Comparison of ENCODE assay signal across 19 cellular contexts in genomic region chr6:90818163-90818562, GRCh38.
A peak's percentile ranks its signal among the peaks of the same experiment; 100 is the strongest.
DNase-seq lines count a peak whose midpoint lies in the region; ATAC-seq and TF ChIP-seq lines count a peak whose summit lies in the region.
"Had no signal": no experiment of that assay in that cellular context is flagged by ENCODE, and none has a peak within 500 bp of the region (broad histone marks: within the 10 kb centered on the region; RNA-seq: fewer than 3 reads in every experiment).

No MANE protein-coding gene starts in this region.

- H3K27me3 Mint-ChIP-seq in MCF 10A (ENCODE audit: insufficient read depth, unreplicated experiment) (no peaks in the 10 kb centered on the region), WTC11 (ENCODE audit: low read depth) (peaks cover 4% of the 10 kb centered on the region; the same call in 1 of the 2 replicates), neural progenitor cell (ENCODE audit: insufficient read depth, low read depth) (peaks cover 5% of the 10 kb centered on the region)

- H3K4me3 Mint-ChIP-seq in MCF 10A (ENCODE audit: unreplicated experiment), result no peak overlapping the region
- H3K4me3 Mint-ChIP-seq in WTC11, result no peak overlapping the region
- H3K4me3 Mint-ChIP-seq in neural progenitor cell, result no peak overlapping the region
- H3K4me3 Mint-ChIP-seq: CD4-positive, CD25-positive, alpha-beta regulatory T cell had no signal

- no peaks in the 10 kb centered on the region for H3K4me1 Mint-ChIP-seq in MCF 10A (ENCODE audit: insufficient read depth, unreplicated experiment)
- peaks cover 3% of the 10 kb centered on the region; the same call in 1 of the 2 replicates for H3K4me1 Mint-ChIP-seq in WTC11
- H3K4me1 Mint-ChIP-seq in neural progenitor cell, result peaks cover 4% of the 10 kb centered on the region
- H3K4me1 Mint-ChIP-seq: CD4-positive, CD25-positive, alpha-beta regulatory T cell had no signal

- H3K36me3 Mint-ChIP-seq in MCF 10A (ENCODE audit: insufficient read depth, unreplicated experiment), result no peaks in the 10 kb centered on the region
- H3K36me3 Mint-ChIP-seq in WTC11, result peaks cover 14% of the 10 kb centered on the region
- H3K36me3 Mint-ChIP-seq in neural progenitor cell, result no peaks in the 10 kb centered on the region
- H3K36me3 Mint-ChIP-seq: CD4-positive, CD25-positive, alpha-beta regulatory T cell had no signal

- no peak overlapping the region for H3K4me3 ChIP-seq in breast epithelium
- H3K4me3 ChIP-seq in neural progenitor cell, result no peak overlapping the region
- H3K4me3 ChIP-seq in tibial nerve, result no peak overlapping the region

- no peaks in the 10 kb centered on the region for H3K79me2 ChIP-seq in neural progenitor cell (ENCODE audit: low read depth)

- no peak overlapping the region for H3K4me2 ChIP-seq in neural progenitor cell
- H3K4me2 ChIP-seq: KMS-11 had no signal

- H3K9me3 ChIP-seq in breast epithelium, result peaks cover 0 to 11% of the 10 kb centered on the region in 2 donors
- H3K9me3 ChIP-seq in neural progenitor cell (ENCODE audit: low read depth), result no peaks in the 10 kb centered on the region
- peaks cover 0 to 17% (median 0%) of the 10 kb centered on the region in 4 donors for H3K9me3 ChIP-seq in tibial nerve
- H3K9me3 ChIP-seq: BE2C, Caco-2 had no signal

- H4K20me1 ChIP-seq in neural progenitor cell (ENCODE audit: low read depth), result no peaks in the 10 kb centered on the region

- H3K27ac Mint-ChIP-seq in MCF 10A (ENCODE audit: low read depth, unreplicated experiment), result no peak overlapping the region
- H3K27ac Mint-ChIP-seq in WTC11, result no peak overlapping the region
- no peak overlapping the region for H3K27ac Mint-ChIP-seq in neural progenitor cell
- H3K27ac Mint-ChIP-seq: CD4-positive, CD25-positive, alpha-beta regulatory T cell had no signal

- TF ChIP-seq POLR2A in breast epithelium (IDR thresholded peaks at IDR 0.05) (no peak), tibial nerve (IDR thresholded peaks at IDR 0.05) (no peak)

- no peaks in the 10 kb centered on the region for H3K4me1 ChIP-seq in breast epithelium
- peaks cover 7% of the 10 kb centered on the region for H3K4me1 ChIP-seq in neural progenitor cell
- H3K4me1 ChIP-seq in tibial nerve, result no peaks in the 10 kb centered on the region
- H3K4me1 ChIP-seq: BE2C, Caco-2 had no signal

- no TSS peak for BruUV-seq in MCF 10A (replicated peaks; lab: Mats Ljungman, UMichigan)

- no peak for TF ChIP-seq EP300 in tibial nerve (IDR thresholded peaks at IDR 0.05)

- no peaks in the 10 kb centered on the region for H3K36me3 ChIP-seq in breast epithelium
- no peaks in the 10 kb centered on the region for H3K36me3 ChIP-seq in neural progenitor cell
- no peaks in the 10 kb centered on the region for H3K36me3 ChIP-seq in tibial nerve
- H3K36me3 ChIP-seq: BE2C had no signal

- POLR2A ChIA-PET in MCF 10A (lab: Yijun Ruan, JAX) (no interaction called here), WTC11 (lab: Charles Lee) (interaction anchor here (0.6 kb wide), 2 partner anchors 21 to 92 kb away, joined by 3 to 6 read pairs; no protein-coding TSS in a partner anchor)

- H3K27ac ChIP-seq in breast epithelium (no peak overlapping the region), neural progenitor cell (no peak overlapping the region), tibial nerve (no peak overlapping the region)
- H3K27ac ChIP-seq: HL-60, KMS-11 had no signal

- CTCF ChIA-PET in MCF 10A (lab: Yijun Ruan, JAX) (no interaction called here), WTC11 (lab: Charles Lee) (no interaction called here)

- TF ChIP-seq CTCF in MCF 10A (IDR thresholded peaks at IDR 0.05; ENCODE audit: unreplicated experiment) (no peak), breast epithelium (IDR thresholded peaks at IDR 0.05) (no peak), WTC11 (IDR thresholded peaks at IDR 0.05) (no peak), neural progenitor cell (IDR thresholded peaks at IDR 0.05) (no peak), tibial nerve (IDR thresholded peaks at IDR 0.05) (no peak)

- H2AFZ ChIP-seq in neural progenitor cell (replicated peaks), result peak overlapping the region; percentile 39

- H3K9me3 Mint-ChIP-seq in MCF 10A (ENCODE audit: unreplicated experiment) (peaks cover 7% of the 10 kb centered on the region), WTC11 (peaks cover 20% of the 10 kb centered on the region), neural progenitor cell (peaks cover 9% of the 10 kb centered on the region)

- H3K27me3 ChIP-seq in breast epithelium (no peaks in the 10 kb centered on the region), neural progenitor cell (no peaks in the 10 kb centered on the region), tibial nerve (no peaks in the 10 kb centered on the region)

- no peaks in the 10 kb centered on the region for H3F3A ChIP-seq in neural progenitor cell (ENCODE audit: low read depth)

- no peak overlapping the region for H3K9ac ChIP-seq in neural progenitor cell
- H3K9ac ChIP-seq: KMS-11 had no signal

- DNase-seq in MCF 10A (ENCODE audit: unreplicated experiment) (peak; percentile 4), breast epithelium (ENCODE audit: low spot score in 2 of 2) (no peak), WTC11 (ENCODE audit: low spot score) (no peak), left kidney (ENCODE audit: low read depth, low spot score) (peak; percentile 13), neural progenitor cell (ENCODE audit: low spot score) (no peak), tibial nerve (ENCODE audit: low spot score in 2 of 2) (no peak)
- DNase-seq: 8988T; BE2C; Caco-2; CD4-positive, CD25-positive, alpha-beta regulatory T cell; NCI-H1436; NCI-H2029; NCI-H345; NCI-H524 treated with DMSO at 0.1 percent for 48 hours; RPMI8226 had no signal

- intact Hi-C loops in MCF 10A (cut with micrococcal nuclease), result no loop called here
- intact Hi-C loops in breast epithelium (cut with DNase I; ENCODE audit: low total_unique reads), result no loop called here

- ATAC-seq in WTC11, result peak; percentile 52
- ATAC-seq in HG02885 (IDR thresholded peaks at IDR 0.05; ENCODE audit: poor library complexity, unreplicated experiment), result no peak
- no peak for ATAC-seq in GM18873 (IDR thresholded peaks at IDR 0.05; ENCODE audit: low FRiP score, unreplicated experiment)

TF ChIP-seq in WTC11, 78 proteins besides CTCF, POLR2A, EP300 and RAD21:
- TF ChIP-seq ZMAT4 (CRISPR knock-in tag; IDR thresholded peaks at IDR 0.05) (no peak), ZNF263 (CRISPR knock-in tag; IDR thresholded peaks at IDR 0.05; ENCODE audit: low read depth) (no peak), SOX15 (CRISPR knock-in tag; IDR thresholded peaks at IDR 0.05) (no peak), TEAD1 (CRISPR knock-in tag; IDR thresholded peaks at IDR 0.05) (no peak), ZNF138 (CRISPR knock-in tag; conservative IDR thresholded peaks at IDR 0.05) (no peak), EMX1 (CRISPR knock-in tag; IDR thresholded peaks at IDR 0.05) (no peak)
TF ChIP-seq in WTC11: peak in this region for 0.

Comparison
In these comparisons a context has a peak if more than half of its experiments do, and no peak if none do; other contexts are left out.
1. DNase-seq: peak in MCF 10A (single experiment) and left kidney (single experiment); none in breast epithelium (0 of 2), WTC11 (single experiment), neural progenitor cell (single experiment) and tibial nerve (0 of 2).